Comparison of ENCODE assay signal across 22 cellular contexts in the genomic region with DNA sequence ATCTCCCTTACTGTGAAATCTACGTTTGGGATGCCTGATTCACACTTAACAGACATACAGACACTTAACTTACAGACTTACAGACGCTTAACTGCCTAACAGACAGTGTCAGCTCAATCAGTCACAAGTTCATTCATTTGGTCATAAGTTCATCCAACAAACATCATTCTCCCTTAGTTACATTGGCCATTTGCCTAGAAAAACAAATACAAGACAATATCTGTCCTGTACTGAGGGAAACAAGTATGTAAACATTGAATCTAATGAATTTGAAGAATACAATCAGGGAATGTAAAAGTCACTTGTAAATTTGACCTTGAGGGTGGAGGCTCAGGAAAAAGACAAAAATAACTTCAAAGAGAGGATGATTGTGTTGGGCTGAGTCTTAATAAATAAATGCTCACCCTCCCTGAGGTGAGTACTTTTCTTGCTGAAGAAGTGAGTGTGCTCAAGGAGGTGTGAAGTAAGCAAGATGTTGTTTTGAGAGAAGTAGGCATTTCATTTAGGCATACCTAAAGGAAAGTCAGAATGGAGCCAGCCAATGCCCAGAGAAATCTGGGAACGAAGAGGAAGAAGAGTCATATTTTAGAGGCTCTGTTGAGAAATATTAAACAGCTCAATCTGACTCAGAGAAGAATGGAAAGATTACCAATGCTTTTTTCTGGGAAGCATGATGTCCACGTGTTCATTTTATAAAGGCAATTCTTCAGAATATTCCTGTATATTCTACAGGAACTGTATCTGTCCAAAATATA.
DNase-seq lines count a peak whose midpoint lies in the region; ATAC-seq and TF ChIP-seq lines count a peak whose summit lies in the region.
"Had no signal": no experiment of that assay in that cellular context is flagged by ENCODE, and none has a peak within 500 bp of the region (broad histone marks: within the 10 kb centered on the region; RNA-seq: fewer than 3 reads in every experiment).

No MANE protein-coding gene starts in this region.

- H3K4me3 Mint-ChIP-seq in stimulated activated naive CD8-positive, alpha-beta T cell treated with anti-CD3 and anti-CD28 coated beads, Interleukin-15, amount 100 ng/mL, for 72 hours: no peak overlapping the region
- H3K4me3 Mint-ChIP-seq: activated naive CD4-positive, alpha-beta T cell treated with anti-CD3 and anti-CD28 coated beads, Interleukin-2, amount 10 ng/mL, durations not matched to agents 7 days and 5 days; activated T-cell treated with anti-CD3 and anti-CD28 coated beads, Interleukin-2, amount 50 U/mL, for 4 hours; immature natural killer cell; WTC11 had no signal

- TF ChIP-seq EP300 in tibial nerve (IDR thresholded peaks at IDR 0.05): no peak

- no peaks in the 10 kb centered on the region for H3K4me1 ChIP-seq in tibial nerve
- H3K4me1 ChIP-seq: transverse colon had no signal

- WGBS in tibial nerve, 2 donors: 46 to 53% methylated on average over 4 of the region's 4 CpGs

- ATAC-seq in omental fat pad (ENCODE audit: low FRiP score) (peak; percentile 66), GM18520 (IDR thresholded peaks at IDR 0.05; ENCODE audit: unreplicated experiment) (no peak)
- ATAC-seq in stimulated activated naive CD8-positive, alpha-beta T cell treated with anti-CD3 and anti-CD28 coated beads, Interleukin-15, amount 100 ng/mL, for 72 hours: no peak
- ATAC-seq: activated T-cell treated with anti-CD3 and anti-CD28 coated beads, Interleukin-2, amount 50 U/mL, for 4 hours; pancreas; WTC11 had no signal

- no peaks in the 10 kb centered on the region for H3K36me3 ChIP-seq in tibial nerve
- H3K36me3 ChIP-seq: pancreas, transverse colon had no signal

- H3K27ac Mint-ChIP-seq in stimulated activated naive CD8-positive, alpha-beta T cell treated with anti-CD3 and anti-CD28 coated beads, Interleukin-15, amount 100 ng/mL, for 72 hours: no peak overlapping the region
- H3K27ac Mint-ChIP-seq: immature natural killer cell, WTC11 had no signal

- no peaks in the 10 kb centered on the region for H3K9me3 ChIP-seq in tibial nerve
- H3K9me3 ChIP-seq: pancreas, transverse colon had no signal

- peaks cover 0 to 7% of the 10 kb centered on the region in 2 donors for H3K9me3 Mint-ChIP-seq in stimulated activated naive CD8-positive, alpha-beta T cell treated with anti-CD3 and anti-CD28 coated beads, Interleukin-15, amount 100 ng/mL, for 72 hours
- H3K9me3 Mint-ChIP-seq: activated naive CD4-positive, alpha-beta T cell treated with anti-CD3 and anti-CD28 coated beads, Interleukin-2, amount 10 ng/mL, durations not matched to agents 7 days and 5 days; WTC11 had no signal

- no peaks in the 10 kb centered on the region for H3K27me3 Mint-ChIP-seq in stimulated activated naive CD8-positive, alpha-beta T cell treated with anti-CD3 and anti-CD28 coated beads, Interleukin-15, amount 100 ng/mL, for 72 hours
- H3K27me3 Mint-ChIP-seq: activated naive CD4-positive, alpha-beta T cell treated with anti-CD3 and anti-CD28 coated beads, Interleukin-2, amount 10 ng/mL, durations not matched to agents 7 days and 5 days had no signal

- H3K27ac ChIP-seq in tibial nerve: no peak overlapping the region
- H3K27ac ChIP-seq: GM23248, pancreas, transverse colon had no signal

- H3K4me3 ChIP-seq in LNCaP clone FGC (ENCODE audit: low read depth, low read length) (no peak overlapping the region), tibial nerve (no peak overlapping the region)
- H3K4me3 ChIP-seq: GM23248, pancreas, transverse colon had no signal

- no peak for TF ChIP-seq CTCF in LNCaP clone FGC (IDR thresholded peaks at IDR 0.05; ENCODE audit: control insufficient read depth, extremely low read depth, insufficient read depth)
- no peak for TF ChIP-seq CTCF in omental fat pad (IDR thresholded peaks at IDR 0.05)
- TF ChIP-seq CTCF in tibial nerve (IDR thresholded peaks at IDR 0.05): no peak

- no peaks in the 10 kb centered on the region for H3K27me3 ChIP-seq in tibial nerve
- H3K27me3 ChIP-seq: pancreas, transverse colon had no signal

- TF ChIP-seq POLR2A in tibial nerve (IDR thresholded peaks at IDR 0.05): no peak

- DNase-seq in LNCaP clone FGC (ENCODE audit: low read depth): peak; percentile 85
- DNase-seq in astrocyte of the hippocampus (ENCODE audit: low read depth, low spot score): peak; percentile 16
- DNase-seq in fibroblast of peridontal ligament (ENCODE audit: extremely low read depth): peak; percentile 70
- no peak for DNase-seq in omental fat pad (ENCODE audit: low spot score)
- DNase-seq in tibial nerve (ENCODE audit: low spot score in 2 of 2): no peak
- DNase-seq in stimulated activated naive CD8-positive, alpha-beta T cell treated with anti-CD3 and anti-CD28 coated beads, Interleukin-15, amount 100 ng/mL, for 72 hours: no peak
- DNase-seq: activated naive CD4-positive, alpha-beta T cell treated with anti-CD3 and anti-CD28 coated beads, Interleukin-2, amount 10 ng/mL, durations not matched to agents 7 days and 5 days; activated T-cell treated with anti-CD3 and anti-CD28 coated beads, Interleukin-2, amount 50 U/mL, for 4 hours; AML-193; EL; GM23248; head of caudate nucleus; immature natural killer cell; NCI-H1417; NCI-H2171; pancreas; SIG-M5; stimulated activated CD4-positive, alpha-beta T cell treated with anti-CD3 and anti-CD28 coated beads, Interleukin-1b, Interleukin-23, amount 100 ng/mL, for 48 hours; stimulated activated naive CD4-positive, alpha-beta T cell; transverse colon had no signal

- H3K4me1 Mint-ChIP-seq in stimulated activated naive CD8-positive, alpha-beta T cell treated with anti-CD3 and anti-CD28 coated beads, Interleukin-15, amount 100 ng/mL, for 72 hours: no peaks in the 10 kb centered on the region
- H3K4me1 Mint-ChIP-seq: activated naive CD4-positive, alpha-beta T cell treated with anti-CD3 and anti-CD28 coated beads, Interleukin-2, amount 10 ng/mL, durations not matched to agents 7 days and 5 days; immature natural killer cell; WTC11 had no signal

Comparison
In these comparisons a context has a peak if more than half of its experiments do, and no peak if none do; other contexts are left out.
1. DNase-seq: peak in LNCaP clone FGC (single experiment), astrocyte of the hippocampus (single experiment) and fibroblast of peridontal ligament (single experiment); none in omental fat pad (single experiment), tibial nerve (0 of 2) and stimulated activated naive CD8-positive, alpha-beta T cell treated with anti-CD3 and anti-CD28 coated beads, Interleukin-15, amount 100 ng/mL, for 72 hours (0 of 2).